8 cellular contexts compared by ENCODE assay signal in the genomic region with DNA sequence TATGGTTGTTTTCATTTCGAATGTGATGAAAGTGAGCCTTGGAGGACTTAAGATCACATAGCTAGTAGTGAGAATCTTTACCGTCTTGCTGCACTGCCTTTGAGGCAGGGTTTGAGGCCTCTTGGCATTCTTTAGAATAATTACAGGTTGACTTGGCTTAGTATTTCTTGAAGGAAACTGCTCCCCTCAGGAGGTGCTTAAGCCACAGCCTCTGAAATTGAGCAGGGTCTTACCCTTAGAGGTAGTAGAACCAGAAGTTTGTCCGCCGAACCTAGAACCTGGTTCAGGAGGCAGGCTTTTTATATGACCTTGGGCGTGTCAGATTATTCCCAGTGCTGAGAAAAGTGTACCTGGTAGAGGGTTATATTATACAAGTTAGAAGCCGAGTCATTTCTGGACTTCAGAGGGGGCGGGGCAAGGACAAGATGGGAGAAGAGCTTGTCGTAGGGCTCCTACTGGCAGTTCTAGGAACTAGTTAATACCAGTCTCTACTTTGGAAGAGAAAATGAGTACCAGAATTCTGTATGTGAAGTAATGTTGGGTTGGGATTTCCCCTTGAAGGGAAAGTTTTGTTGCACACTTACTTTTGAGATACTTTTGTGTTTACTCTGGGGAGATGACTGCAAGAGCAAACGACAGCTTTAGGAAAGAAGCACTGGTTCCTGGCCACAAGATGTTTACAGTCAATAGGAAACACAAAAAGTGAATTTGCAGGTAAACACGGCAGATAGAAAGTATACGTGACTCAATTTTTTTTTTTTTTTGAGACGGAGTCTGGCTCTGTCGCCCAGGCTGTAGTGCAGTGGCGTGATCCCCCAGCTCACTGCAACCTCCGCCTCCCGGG. TPM values are rescaled to one million over a fixed set of nuclear protein-coding genes. Genes with fewer than 3 reads are reported as not detected.
DNase-seq lines count a peak whose midpoint lies in the region; ATAC-seq and TF ChIP-seq lines count a peak whose summit lies in the region.

No MANE protein-coding gene starts in this region.

- WGBS in prostate gland = 54% methylated on average over 16 of the region's 16 CpGs

- H3K9me3 Mint-ChIP-seq in activated T-helper 1 cell treated with anti-CD3 and anti-CD28 coated beads, Interleukin-12 subunit alpha, Interleukin-12 subunit beta, Interleukin-2, Interleukin-4 antibody, amounts not matched to agents 30 ng/mL and 10 ng/mL and 1 ng/mL, durations not matched to agents 14 hours and 24 hours and 36 hours = peaks cover 11% of the 10 kb centered on the region

- peak overlapping the region; percentile 85 for H3K27ac Mint-ChIP-seq in activated T-helper 1 cell treated with anti-CD3 and anti-CD28 coated beads, Interleukin-12 subunit alpha, Interleukin-12 subunit beta, Interleukin-2, Interleukin-4 antibody, amounts not matched to agents 30 ng/mL and 10 ng/mL and 1 ng/mL, durations not matched to agents 14 hours and 24 hours and 36 hours

- peaks cover 8% of the 10 kb centered on the region; the same call in 1 of the 2 replicates for H3K9me3 ChIP-seq in Panc1 (ENCODE audit: control insufficient read depth, insufficient read depth, low read depth, low read length)
- no peaks in the 10 kb centered on the region for H3K9me3 ChIP-seq in prostate gland

- ATAC-seq in GM18861 (IDR thresholded peaks at IDR 0.05; ENCODE audit: unreplicated experiment) = peak; percentile 29
- ATAC-seq in HG03108 (IDR thresholded peaks at IDR 0.05; ENCODE audit: unreplicated experiment) = peak; percentile 26
- peak; percentile 32; the same call in 1 of the 2 replicates for ATAC-seq in Panc1
- ATAC-seq in foreskin keratinocyte = peak; percentile 63

- peaks cover 39% of the 10 kb centered on the region for H3K36me3 Mint-ChIP-seq in activated T-helper 1 cell treated with anti-CD3 and anti-CD28 coated beads, Interleukin-12 subunit alpha, Interleukin-12 subunit beta, Interleukin-2, Interleukin-4 antibody, amounts not matched to agents 30 ng/mL and 10 ng/mL and 1 ng/mL, durations not matched to agents 14 hours and 24 hours and 36 hours (ENCODE audit: low read depth)

- intact Hi-C loops in Panc1 (cut with micrococcal nuclease; ENCODE audit: unreplicated experiment) (no loop called here), prostate gland (cut with DNase I) (no loop called here)
- intact Hi-C loops in activated T-helper 1 cell treated with anti-CD3 and anti-CD28 coated beads, Interleukin-12 subunit alpha, Interleukin-12 subunit beta, Interleukin-2, Interleukin-4 antibody, amounts not matched to agents 30 ng/mL and 10 ng/mL and 1 ng/mL, durations not matched to agents 14 hours and 24 hours and 36 hours (cut with micrococcal nuclease) = loop anchor here (1.0 to 10.0 kb wide), 9 partner anchors 30 to 864 kb away; a partner anchor contains a TSS

- in situ Hi-C loops in Panc1 (cut with HindIII; ENCODE audit: low pct_unique_long_range_greater_than_20kb, low sequenced_read_pairs) = no loop called here

- DNase-seq in AG08396 (ENCODE audit: low spot score) (peak; percentile 68), Panc1 (ENCODE audit: low read depth, low spot score) (no peak), foreskin keratinocyte (peak; percentile 49 to 70), prostate gland (ENCODE audit: low spot score) (no peak), DMS153 treated with DMSO at 0.1 percent for 48 hours (lab: John Stamatoyannopoulos, UW; ENCODE audit: unreplicated experiment) (no peak)
- peak; percentile 64 for DNase-seq in activated T-helper 1 cell treated with anti-CD3 and anti-CD28 coated beads, Interleukin-12 subunit alpha, Interleukin-12 subunit beta, Interleukin-2, Interleukin-4 antibody, amounts not matched to agents 30 ng/mL and 10 ng/mL and 1 ng/mL, durations not matched to agents 14 hours and 24 hours and 36 hours (ENCODE audit: low spot score)

- peaks cover 20% of the 10 kb centered on the region; the same call in 1 of the 2 replicates for H3K4me1 ChIP-seq in Panc1 (ENCODE audit: control insufficient read depth, insufficient read depth, low read length)
- H3K4me1 ChIP-seq in foreskin keratinocyte = peaks cover 27% of the 10 kb centered on the region
- H3K4me1 ChIP-seq in prostate gland (replicated peaks) = no peaks in the 10 kb centered on the region

- POLR2A ChIA-PET in Panc1 (lab: Charles Lee) = interaction anchor here (0.6 to 0.7 kb wide), 2 partner anchors 24 to 244 kb away, joined by 3 to 6 read pairs; no protein-coding TSS in a partner anchor

- no TSS peak for BruUV-seq in Panc1 (replicated peaks; lab: Mats Ljungman, UMichigan)

- TF ChIP-seq POLR2A in prostate gland (IDR thresholded peaks at IDR 0.05) = no peak

- H3K27ac ChIP-seq in Panc1 (ENCODE audit: low read length) (peak overlapping the region; percentile 95), foreskin keratinocyte (peak overlapping the region; percentile 73), prostate gland (peak overlapping the region; percentile 94 to 98)

- H3K36me3 ChIP-seq in Panc1 (ENCODE audit: control insufficient read depth, insufficient read depth, low read length) = peaks cover 23% of the 10 kb centered on the region
- no peaks in the 10 kb centered on the region for H3K36me3 ChIP-seq in prostate gland

- TF ChIP-seq CTCF in Panc1 (IDR thresholded peaks at IDR 0.05) (peak; percentile 47), foreskin keratinocyte (conservative IDR thresholded peaks at IDR 0.05) (peak; percentile 64), prostate gland (IDR thresholded peaks at IDR 0.05) (no peak)

- no peaks in the 10 kb centered on the region; the same call in 1 of the 2 replicates for H3K27me3 ChIP-seq in Panc1 (ENCODE audit: control insufficient read depth, insufficient read depth, low read length)
- no peaks in the 10 kb centered on the region for H3K27me3 ChIP-seq in foreskin keratinocyte
- no peaks in the 10 kb centered on the region for H3K27me3 ChIP-seq in prostate gland (replicated peaks; ENCODE audit: insufficient read depth)

- CTCF ChIA-PET in Panc1 (lab: Charles Lee) = interaction anchor here (0.5 to 1.4 kb wide), 3 partner anchors 50 to 248 kb away, joined by 3 to 8 read pairs (median 5); no protein-coding TSS in a partner anchor

- H3K4me3 Mint-ChIP-seq in activated T-helper 1 cell treated with anti-CD3 and anti-CD28 coated beads, Interleukin-12 subunit alpha, Interleukin-12 subunit beta, Interleukin-2, Interleukin-4 antibody, amounts not matched to agents 30 ng/mL and 10 ng/mL and 1 ng/mL, durations not matched to agents 14 hours and 24 hours and 36 hours = peak overlapping the region; percentile 84

- peaks cover 44% of the 10 kb centered on the region for H3K4me1 Mint-ChIP-seq in activated T-helper 1 cell treated with anti-CD3 and anti-CD28 coated beads, Interleukin-12 subunit alpha, Interleukin-12 subunit beta, Interleukin-2, Interleukin-4 antibody, amounts not matched to agents 30 ng/mL and 10 ng/mL and 1 ng/mL, durations not matched to agents 14 hours and 24 hours and 36 hours (ENCODE audit: low read depth)

- no peaks in the 10 kb centered on the region for H3K27me3 Mint-ChIP-seq in activated T-helper 1 cell treated with anti-CD3 and anti-CD28 coated beads, Interleukin-12 subunit alpha, Interleukin-12 subunit beta, Interleukin-2, Interleukin-4 antibody, amounts not matched to agents 30 ng/mL and 10 ng/mL and 1 ng/mL, durations not matched to agents 14 hours and 24 hours and 36 hours (ENCODE audit: insufficient read depth)

- H3K4me3 ChIP-seq in Panc1 (ENCODE audit: low read depth in 2 of 2, low read length in 2 of 2) (peak overlapping the region; percentile 91 to 96), prostate gland (peak overlapping the region; percentile 83 to 85)

RNA-seq across cellular contexts. Expression of a gene that starts 1.3 kb away (rescaled TPM):
- total RNA-seq in Panc1 (2021; ENCODE audit: unreplicated experiment) (159 TPM), foreskin keratinocyte (124 and 133 TPM in 2 replicates), prostate gland (10 to 100 TPM; 80.6 to 81.5 TPM)
- polyA plus RNA-seq in Panc1 (2012; ENCODE audit: insufficient read length) = 158 TPM
- 73.0 and 75.3 TPM in 2 replicates for total RNA-seq in activated T-helper 1 cell treated with anti-CD3 and anti-CD28 coated beads, Interleukin-12 subunit alpha, Interleukin-12 subunit beta, Interleukin-2, Interleukin-4 antibody, amounts not matched to agents 30 ng/mL and 10 ng/mL and 1 ng/mL, durations not matched to agents 14 hours and 24 hours and 36 hours
- polyA plus RNA-seq in foreskin keratinocyte = 151 and 155 TPM in 2 replicates

Comparison
In these comparisons a context has a peak if more than half of its experiments do, and no peak if none do; other contexts are left out.
1. DNase-seq: peak in AG08396 (single experiment), activated T-helper 1 cell treated with anti-CD3 and anti-CD28 coated beads, Interleukin-12 subunit alpha, Interleukin-12 subunit beta, Interleukin-2, Interleukin-4 antibody, amounts not matched to agents 30 ng/mL and 10 ng/mL and 1 ng/mL, durations not matched to agents 14 hours and 24 hours and 36 hours (single experiment) and foreskin keratinocyte (2 of 2); none in Panc1 (single experiment), prostate gland (single experiment) and DMS153 treated with DMSO at 0.1 percent for 48 hours (single experiment).
2. CTCF ChIP-seq: peak in Panc1 (single experiment) and foreskin keratinocyte (single experiment); none in prostate gland (0 of 4).
3. Peak in every context shown above with its lines, with median percentiles within 50 percentile points of each other: ATAC-seq and H3K27ac ChIP-seq.